12 cellular contexts compared by ENCODE assay signal in the genomic region with DNA sequence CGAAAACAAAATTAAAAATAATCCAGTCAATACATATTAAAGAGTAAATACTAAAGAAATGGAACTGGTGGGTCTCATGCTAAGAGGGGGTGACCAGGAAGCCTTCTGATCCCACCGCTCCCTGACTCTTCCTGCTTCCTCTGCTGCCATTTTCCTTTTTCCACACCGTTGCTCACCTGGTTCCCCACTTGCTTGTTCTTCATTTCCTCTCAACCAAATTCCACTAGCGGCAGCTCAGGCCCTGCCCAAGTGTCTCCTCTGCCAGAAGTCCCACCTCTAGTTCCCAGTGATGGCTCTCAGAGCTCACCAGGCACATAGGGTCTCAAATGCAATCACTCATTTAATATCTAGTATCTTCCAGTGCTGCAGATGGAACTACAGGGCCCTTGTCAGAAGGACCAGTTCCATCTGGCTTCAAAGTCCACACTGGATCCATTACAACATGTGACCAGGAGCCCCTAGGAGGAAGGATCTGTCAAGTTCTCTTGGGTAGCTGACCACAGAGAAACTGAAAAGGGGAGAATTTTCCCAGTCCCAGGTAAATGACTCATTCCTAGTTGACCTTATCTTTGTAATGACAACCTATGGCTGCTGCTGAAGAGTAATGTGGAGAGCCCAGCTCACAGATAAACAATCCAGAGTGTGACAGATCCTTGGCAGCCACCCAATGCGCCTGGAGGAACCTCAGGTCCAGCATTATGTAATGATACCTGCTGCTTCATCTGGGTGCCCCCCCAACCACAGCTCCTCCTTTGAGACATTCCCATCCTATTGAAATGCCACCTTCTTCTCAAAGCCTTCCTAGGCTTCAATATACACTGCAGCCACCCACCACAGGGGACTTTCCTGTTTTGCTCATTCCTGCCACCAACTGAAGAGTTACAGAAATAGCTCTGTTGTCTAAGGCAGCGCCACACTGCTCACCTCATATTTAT. TPM values are rescaled to one million over a fixed set of nuclear protein-coding genes. Genes with fewer than 3 reads are reported as not detected.
DNase-seq lines count a peak whose midpoint lies in the region; ATAC-seq, FAIRE-seq and TF ChIP-seq lines count a peak whose summit lies in the region.
"Had no signal": no experiment of that assay in that cellular context is flagged by ENCODE, and none has a peak within 500 bp of the region (broad histone marks: within the 10 kb centered on the region; RNA-seq: fewer than 3 reads in every experiment).

No MANE protein-coding gene starts in this region.

- H3K4me3 Mint-ChIP-seq in activated CD8-positive, alpha-beta memory T cell treated with anti-CD3 and anti-CD28 coated beads, Interleukin-2, amount 10 ng/mL, durations not matched to agents 7 days and 5 days = no peak overlapping the region

- TF ChIP-seq POLR2A in GM12878 (IDR thresholded peaks at IDR 0.05; ENCODE audit: low read depth, low read length) = no peak

- BruUV-seq in GM12878 (replicated peaks; lab: Mats Ljungman, UMichigan) = no TSS peak

- no peak for TF ChIP-seq EP300 in GM12878 (IDR thresholded peaks at IDR 0.05; ENCODE audit: borderline replicate concordance in 1 of 2, control insufficient read depth in 1 of 2, low read depth in 2 of 2, low read length in 2 of 2)

- peaks cover 48% of the 10 kb centered on the region for H3K4me1 Mint-ChIP-seq in activated CD8-positive, alpha-beta memory T cell treated with anti-CD3 and anti-CD28 coated beads, Interleukin-2, amount 10 ng/mL, durations not matched to agents 7 days and 5 days

- H3K4me1 ChIP-seq in GM12878 (ENCODE audit: control insufficient read depth, insufficient read depth, low read length) (no peaks in the 10 kb centered on the region), mucosa of descending colon (ENCODE audit: low read depth) (peaks cover 12% of the 10 kb centered on the region)

- SMC1A ChIA-PET in GM12878 (lab: Charles Lee; ENCODE audit: uncharacterized antibody, unreplicated experiment) = interaction anchor here (1.1 to 1.2 kb wide), 2 partner anchors 19 to 29 kb away, joined by 3 to 4 read pairs; no protein-coding TSS in a partner anchor

- no peak overlapping the region for H3K9ac ChIP-seq in GM12878 (ENCODE audit: control insufficient read depth, insufficient read depth, low read length)

- H3K4me2 ChIP-seq in GM12878 (ENCODE audit: control insufficient read depth, insufficient read depth) = no peak overlapping the region

- intact Hi-C loops in GM12878 (cut with micrococcal nuclease; ENCODE audit: unreplicated experiment) (no loop called here), mucosa of descending colon (cut with DNase I, micrococcal nuclease) (no loop called here)

- no peak for FAIRE-seq in GM12878 (lab: Jason Lieb, UNC)

- H3K36me3 ChIP-seq in GM12878 (ENCODE audit: control insufficient read depth in 2 of 2, insufficient read depth in 2 of 2, low read length in 1 of 2) = peaks cover 20 to 39% of the 10 kb centered on the region in 2 experiments
- no peaks in the 10 kb centered on the region for H3K36me3 ChIP-seq in mucosa of descending colon (ENCODE audit: low read depth)

- RAD21 ChIA-PET in GM12878 (lab: Charles Lee; ENCODE audit: unreplicated experiment) = interaction anchor here (0.8 to 1.3 kb wide), 4 partner anchors 9 to 39 kb away, joined by 3 to 4 read pairs (median 3); no protein-coding TSS in a partner anchor

- no peaks in the 10 kb centered on the region for H3K27me3 Mint-ChIP-seq in activated CD8-positive, alpha-beta memory T cell treated with anti-CD3 and anti-CD28 coated beads, Interleukin-2, amount 10 ng/mL, durations not matched to agents 7 days and 5 days

- peaks cover 10% of the 10 kb centered on the region for H3K79me2 ChIP-seq in GM12878 (ENCODE audit: control insufficient read depth, insufficient read depth, low read length)

- no peaks in the 10 kb centered on the region for H3K27me3 ChIP-seq in GM12878 (replicated peaks in 1 of 2; ENCODE audit: control insufficient read depth in 2 of 2, insufficient read depth in 2 of 2, low read length in 1 of 2)

- POLR2A ChIA-PET in GM12878 (lab: Charles Lee) = no interaction called here

- H3K4me3 ChIP-seq in GM12878 (no peak overlapping the region), mucosa of descending colon (no peak overlapping the region)

- in situ Hi-C loops in GM12878 (cut with MboI) = loop anchor here (5.0 to 25.0 kb wide), 2 partner anchors 34 to 556 kb away; a partner anchor contains a TSS

- H3K9me3 ChIP-seq in GM12878 (replicated peaks; ENCODE audit: control insufficient read depth, insufficient read depth, low read length) = no peaks in the 10 kb centered on the region
- H3K9me3 ChIP-seq in mucosa of descending colon = no peaks in the 10 kb centered on the region

- peak overlapping the region; percentile 62 for H3K27ac Mint-ChIP-seq in activated CD8-positive, alpha-beta memory T cell treated with anti-CD3 and anti-CD28 coated beads, Interleukin-2, amount 10 ng/mL, durations not matched to agents 7 days and 5 days

- no peaks in the 10 kb centered on the region for H4K20me1 ChIP-seq in GM12878 (ENCODE audit: control insufficient read depth, insufficient read depth)

- peak overlapping the region; percentile 42; the same call in 1 of the 2 replicates for H3K27ac ChIP-seq in GM12878 (ENCODE audit: control insufficient read depth, insufficient read depth)

- H3K36me3 Mint-ChIP-seq in activated CD8-positive, alpha-beta memory T cell treated with anti-CD3 and anti-CD28 coated beads, Interleukin-2, amount 10 ng/mL, durations not matched to agents 7 days and 5 days = peaks cover 62% of the 10 kb centered on the region

- CTCF ChIA-PET in activated CD8-positive, alpha-beta memory T cell treated with anti-CD3 and anti-CD28 coated beads, Interleukin-2, amount 10 ng/mL, durations not matched to agents 7 days and 5 days (lab: Charles Lee) = interaction anchor here (0.8 to 1.1 kb wide), 3 partner anchors 17 to 354 kb away, joined by 3 to 4 read pairs (median 3); no protein-coding TSS in a partner anchor
- CTCF ChIA-PET in GM12878 (lab: Yijun Ruan, JAX) = interaction anchor here (1.7 to 2.1 kb wide), 2 partner anchors 19 to 40 kb away, joined by 5 to 11 read pairs; no protein-coding TSS in a partner anchor

- no peak overlapping the region for H2AFZ ChIP-seq in GM12878 (ENCODE audit: control insufficient read depth, low read depth, low read length)

- TF ChIP-seq CTCF in GM12878 (IDR thresholded peaks at IDR 0.05 in 2 of 3, conservative IDR thresholded peaks at IDR 0.05 in 1 of 3; ENCODE audit: control insufficient read depth in 2 of 3, extremely low read depth in 1 of 3, insufficient read depth in 1 of 3, low read depth in 3 of 3, low read length in 3 of 3) (peak in 1 of 3 experiments; percentile 14; a peak in 1 of 6 replicates), mucosa of descending colon (IDR thresholded peaks at IDR 0.05) (no peak)

- no peak for DNase-seq in activated CD8-positive, alpha-beta memory T cell treated with anti-CD3 and anti-CD28 coated beads, Interleukin-2, amount 10 ng/mL, durations not matched to agents 7 days and 5 days
- DNase-seq in activated CD8-positive, alpha-beta memory T cell treated with anti-CD3 and anti-CD28 coated beads, Interleukin-2, amount 50 U/mL, for 4 hours = no peak
- DNase-seq in NCI-H2196 (lab: John Stamatoyannopoulos, UW; ENCODE audit: unreplicated experiment) = peak; percentile 63
- DNase-seq in GM12878 (ENCODE audit: low read depth, low spot score) = no peak
- DNase-seq in renal cortical epithelial cell (ENCODE audit: low read depth) = peak; percentile 72
- DNase-seq in mucosa of descending colon = no peak
- DNase-seq in dermis blood vessel endothelial cell = no peak
- DNase-seq in stimulated activated CD4-positive, alpha-beta T cell treated with anti-CD3 and anti-CD28 coated beads, Interleukin-15, amount 100 ng/mL, for 24 hours = no peak
- DNase-seq: activated T-cell treated with anti-CD3 and anti-CD28 coated beads, Interleukin-2, amount 50 U/mL, for 1 hour; AML-193; hypothalamus; NCI-H524 treated with DMSO at 0.1 percent for 48 hours had no signal

- no peaks in the 10 kb centered on the region for H3K9me3 Mint-ChIP-seq in activated CD8-positive, alpha-beta memory T cell treated with anti-CD3 and anti-CD28 coated beads, Interleukin-2, amount 10 ng/mL, durations not matched to agents 7 days and 5 days (ENCODE audit: low read depth)

- WGBS in GM12878 (ENCODE audit: insufficient coverage, insufficient replicate concordance, low lambda C conversion rate, missing lambda C conversion rate) = 74% methylated on average over 6 of the region's 6 CpGs

- no peak for TF ChIP-seq RAD21 in GM12878 (IDR thresholded peaks at IDR 0.05; ENCODE audit: insufficient read depth, low read depth, low read length)

- no peak for ATAC-seq in activated CD8-positive, alpha-beta memory T cell treated with anti-CD3 and anti-CD28 coated beads, Interleukin-2, amount 10 ng/mL, durations not matched to agents 7 days and 5 days
- peak; percentile 8; the same call in 1 of the 3 replicates for ATAC-seq in GM12878
- ATAC-seq in mucosa of descending colon = no peak

RNA-seq across cellular contexts. Expression of a gene that starts 38.2 kb away (rescaled TPM):
- 10 to 100 TPM; 80.3 to 85.5 TPM for total RNA-seq in activated CD8-positive, alpha-beta memory T cell treated with anti-CD3 and anti-CD28 coated beads, Interleukin-2, amount 10 ng/mL, durations not matched to agents 7 days and 5 days
- total RNA-seq in GM12878 (2013; cell fraction: nucleolus; rRNA removed) = 38.6 and 41.0 TPM in 2 replicates
- 32.8 and 40.2 TPM in 2 replicates for total RNA-seq in GM12878 (2014; rRNA removed)
- 25.9 and 26.7 TPM in 2 replicates for total RNA-seq in GM12878 (2014; rRNA removed; fragmentation: Illumina TruSeq; extraction: Trizol)
- 37.3 and 38.5 TPM in 2 replicates for total RNA-seq in GM12878 (2021)
- polyA plus RNA-seq in GM12878 (2011; ENCODE audit: low read depth) = 17.4 TPM
- 25.8 and 40.0 TPM in 2 replicates for polyA plus RNA-seq in GM12878 (2011; rRNA removed)
- polyA plus RNA-seq in GM12878 (2011; cell fraction: cytosol; rRNA removed) = 53.1 and 57.0 TPM in 2 replicates
- polyA plus RNA-seq in GM12878 (2011; cell fraction: nucleus; rRNA removed) = 62.7 and 67.3 TPM in 2 replicates
- 19.1 and 20.4 TPM in 2 replicates for polyA plus RNA-seq in GM12878 (2012)
- polyA plus RNA-seq in GM12878 (2014; fragmentation: Illumina TruSeq; extraction: Trizol) = 39.6 and 43.8 TPM in 2 replicates
- 10 to 100 TPM; 14.2 to 14.8 TPM for polyA plus RNA-seq in GM12878 (2014; fragmentation: Nextera tagmentation; extraction: Ambion mirVana)
- polyA plus RNA-seq in GM12878 (2014; rRNA removed) = 37.4 and 37.9 TPM in 2 replicates
- 10 to 100 TPM; 36.0 to 38.5 TPM for polyA plus RNA-seq in GM12878 (2016; fragmentation: Nextera tagmentation; extraction: Ambion mirVana)
- 55.2 and 55.7 TPM in 2 replicates for polyA minus RNA-seq in GM12878 (2011; rRNA and poly(A)+ RNA removed)
- 17.6 and 23.6 TPM in 2 replicates for polyA minus RNA-seq in GM12878 (2011; cell fraction: cytosol; rRNA and poly(A)+ RNA removed)
- polyA minus RNA-seq in GM12878 (2011; cell fraction: nucleus; rRNA and poly(A)+ RNA removed) = 17.5 and 29.4 TPM in 2 replicates
- total RNA-seq in renal cortical epithelial cell = 24.3 and 46.9 TPM in 2 replicates
- 10 to 100 TPM; 21.2 to 46.6 (median 27.1) TPM for total RNA-seq in mucosa of descending colon
- total RNA-seq in dermis blood vessel endothelial cell = 34.7 and 35.7 TPM in 2 replicates

RNA-seq across cellular contexts. Expression of a gene that starts 59.9 kb away (rescaled TPM):
- not detected for total RNA-seq in activated CD8-positive, alpha-beta memory T cell treated with anti-CD3 and anti-CD28 coated beads, Interleukin-2, amount 10 ng/mL, durations not matched to agents 7 days and 5 days
- total RNA-seq in GM12878 (2013; cell fraction: nucleolus; rRNA removed) = not detected in 2 replicates
- total RNA-seq in GM12878 (2014; rRNA removed) (not detected in 2 replicates), GM12878 (2014; rRNA removed; fragmentation: Illumina TruSeq; extraction: Trizol) (not detected in 2 replicates), GM12878 (2021) (not detected in 2 replicates), renal cortical epithelial cell (not detected in 2 replicates), mucosa of descending colon (under 1 TPM; 0.13 to 0.32 (median 0.19) TPM), dermis blood vessel endothelial cell (0.05 TPM in 1 of 2 replicates, not detected in the other)
- polyA plus RNA-seq in GM12878 (2011; ENCODE audit: low read depth) = not detected
- polyA plus RNA-seq in GM12878 (2011; rRNA removed) (not detected in 2 replicates), GM12878 (2014; fragmentation: Illumina TruSeq; extraction: Trizol) (not detected in 2 replicates), GM12878 (2014; fragmentation: Nextera tagmentation; extraction: Ambion mirVana) (not detected), GM12878 (2014; rRNA removed) (not detected in 2 replicates), GM12878 (2016; fragmentation: Nextera tagmentation; extraction: Ambion mirVana) (not detected)
- polyA plus RNA-seq in GM12878 (2011; cell fraction: cytosol; rRNA removed) = 0.01 TPM in 1 of 2 replicates, not detected in the other
- 0.03 TPM in 1 of 2 replicates, not detected in the other for polyA plus RNA-seq in GM12878 (2011; cell fraction: nucleus; rRNA removed)
- polyA plus RNA-seq in GM12878 (2012) = not detected in 2 replicates
- polyA minus RNA-seq in GM12878 (2011; rRNA and poly(A)+ RNA removed) = not detected in 2 replicates
- polyA minus RNA-seq in GM12878 (2011; cell fraction: cytosol; rRNA and poly(A)+ RNA removed) = not detected in 2 replicates
- polyA minus RNA-seq in GM12878 (2011; cell fraction: nucleus; rRNA and poly(A)+ RNA removed) = not detected in 2 replicates

Comparison
In these comparisons a context has a peak if more than half of its experiments do, and no peak if none do; other contexts are left out.
1. DNase-seq: peak in NCI-H2196 (single experiment) and renal cortical epithelial cell (single experiment); none in activated CD8-positive, alpha-beta memory T cell treated with anti-CD3 and anti-CD28 coated beads, Interleukin-2, amount 10 ng/mL, durations not matched to agents 7 days and 5 days (single experiment), activated CD8-positive, alpha-beta memory T cell treated with anti-CD3 and anti-CD28 coated beads, Interleukin-2, amount 50 U/mL, for 4 hours (single experiment), GM12878 (single experiment), mucosa of descending colon (0 of 3), dermis blood vessel endothelial cell (single experiment) and stimulated activated CD4-positive, alpha-beta T cell treated with anti-CD3 and anti-CD28 coated beads, Interleukin-15, amount 100 ng/mL, for 24 hours (single experiment).